1 cellular context compared by ENCODE assay signal in the genomic region with DNA sequence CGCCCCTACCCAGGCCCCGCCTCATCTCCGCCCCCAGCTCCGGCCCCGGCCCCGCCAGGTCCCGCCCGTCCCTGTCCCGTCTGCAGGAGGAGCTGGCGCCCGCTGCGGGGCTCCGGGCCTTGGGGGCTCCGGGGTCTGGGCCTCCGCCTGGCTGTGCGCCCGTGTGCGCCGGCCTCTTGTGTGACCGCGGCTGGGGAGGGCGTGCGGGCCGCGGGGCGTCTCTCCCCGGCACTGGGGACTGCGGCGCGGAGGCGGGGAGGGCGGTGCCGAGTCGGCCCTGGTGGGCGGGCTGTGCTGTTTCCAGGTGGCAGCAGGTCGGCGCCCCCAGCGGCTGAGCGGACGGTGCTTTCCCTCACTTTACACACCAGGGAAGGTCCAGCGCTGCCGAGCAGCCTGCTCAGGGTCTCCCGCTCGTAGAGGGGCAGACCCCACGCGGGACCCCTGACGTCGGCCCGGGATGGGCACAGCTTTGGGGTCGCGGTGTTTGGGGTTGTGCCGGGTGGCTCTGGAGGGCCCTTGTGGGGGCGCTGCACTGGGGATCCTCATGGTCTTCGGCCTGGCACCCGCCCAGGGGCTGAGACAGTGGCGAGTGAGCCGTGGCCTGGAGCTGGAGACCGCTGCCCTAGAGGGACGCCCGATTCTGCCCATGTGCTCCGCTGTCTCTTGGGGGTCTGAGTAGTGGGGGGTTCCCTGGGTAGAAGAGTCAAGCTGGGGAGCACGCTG.
A peak's percentile ranks its signal among the peaks of the same experiment; 100 is the strongest.
TF ChIP-seq lines count a peak whose summit lies in the region.

No MANE protein-coding gene starts in this region.

TF ChIP-seq in GM12878, 131 proteins besides CTCF, POLR2A, EP300 and RAD21 (continued from another document and continues in another):
- TF ChIP-seq ZNF384 (IDR thresholded peaks at IDR 0.05; ENCODE audit: borderline replicate concordance, low read depth, low read length) (no peak), HDGF (IDR thresholded peaks at IDR 0.05) (0 out of 2 replicates have a peak, but pooled peaks have one; percentile 18), ZNF622 (IDR thresholded peaks at IDR 0.05) (no peak), YY1 (IDR thresholded peaks at IDR 0.05; ENCODE audit: low read depth, low read length) (0 out of 2 replicates have a peak, but pooled peaks have one; percentile 5), PAX5 (IDR thresholded peaks at IDR 0.05; ENCODE audit: borderline replicate concordance, low read depth, low read length) (no peak), MXI1 (IDR thresholded peaks at IDR 0.05; ENCODE audit: low read depth, low read length) (peak; percentile 74), HDAC6 (IDR thresholded peaks at IDR 0.05; ENCODE audit: unreplicated experiment) (no peak), TCF7 (IDR thresholded peaks at IDR 0.05; ENCODE audit: borderline replicate concordance) (no peak), NFYA (IDR thresholded peaks at IDR 0.05; ENCODE audit: borderline replicate concordance, low read depth, low read length) (no peak), BHLHE40 (IDR thresholded peaks at IDR 0.05; ENCODE audit: borderline replicate concordance in 1 of 2, low read depth in 2 of 2, low read length in 1 of 2) (peak; percentile 8 to 63; a peak in 2 of 4 replicates), FOXM1 (IDR thresholded peaks at IDR 0.05; ENCODE audit: low read depth, low read length) (no peak), CBX3 (IDR thresholded peaks at IDR 0.05; ENCODE audit: borderline replicate concordance, low read depth) (no peak), CEBPB (IDR thresholded peaks at IDR 0.05; ENCODE audit: borderline replicate concordance in 1 of 2, low read depth in 2 of 2, low read length in 2 of 2) (no peak), CHD1 (IDR thresholded peaks at IDR 0.05; ENCODE audit: low read depth, low read length) (no peak), WRNIP1 (IDR thresholded peaks at IDR 0.05; ENCODE audit: borderline replicate concordance, low read depth, low read length) (no peak), JUND (IDR thresholded peaks at IDR 0.05; ENCODE audit: low read depth, low read length) (no peak), SIX5 (IDR thresholded peaks at IDR 0.05; ENCODE audit: low read depth, low read length, severe bottlenecking) (no peak), NR2C2 (IDR thresholded peaks at IDR 0.05; ENCODE audit: borderline replicate concordance, control insufficient read depth, insufficient read length, low read depth) (no peak), ATF7 (IDR thresholded peaks at IDR 0.05; ENCODE audit: low read depth) (no peak), POLR2AphosphoS5 (IDR thresholded peaks at IDR 0.05; ENCODE audit: low read length) (no peak), HDAC2 (IDR thresholded peaks at IDR 0.05) (no peak), NFIC (IDR thresholded peaks at IDR 0.05; ENCODE audit: low read depth, low read length) (no peak), BACH1 (IDR thresholded peaks at IDR 0.05; ENCODE audit: borderline replicate concordance) (peak; percentile 77; the same call in 1 of the 2 replicates), FOXK2 (IDR thresholded peaks at IDR 0.05) (no peak), BCL11A (IDR thresholded peaks at IDR 0.05; ENCODE audit: low read depth, low read length) (no peak), EED (IDR thresholded peaks at IDR 0.05; ENCODE audit: low read depth) (no peak), POU2F2 (IDR thresholded peaks at IDR 0.05; ENCODE audit: borderline replicate concordance, low read depth, low read length) (no peak), ZNF207 (IDR thresholded peaks at IDR 0.05; ENCODE audit: borderline replicate concordance) (peak; percentile 86), MYC (IDR thresholded peaks at IDR 0.05; ENCODE audit: insufficient read depth, insufficient read length, insufficient replicate concordance, low read length, severe bottlenecking) (no peak), STAT3 (IDR thresholded peaks at IDR 0.05; ENCODE audit: low read depth, low read length) (no peak), NR2C1 (IDR thresholded peaks at IDR 0.05) (no peak), ZNF274 (IDR thresholded peaks at IDR 0.05; ENCODE audit: insufficient read depth, insufficient read length) (no peak), SMAD5 (IDR thresholded peaks at IDR 0.05; ENCODE audit: low read depth) (no peak)
- TF ChIP-seq, protein P1, sequence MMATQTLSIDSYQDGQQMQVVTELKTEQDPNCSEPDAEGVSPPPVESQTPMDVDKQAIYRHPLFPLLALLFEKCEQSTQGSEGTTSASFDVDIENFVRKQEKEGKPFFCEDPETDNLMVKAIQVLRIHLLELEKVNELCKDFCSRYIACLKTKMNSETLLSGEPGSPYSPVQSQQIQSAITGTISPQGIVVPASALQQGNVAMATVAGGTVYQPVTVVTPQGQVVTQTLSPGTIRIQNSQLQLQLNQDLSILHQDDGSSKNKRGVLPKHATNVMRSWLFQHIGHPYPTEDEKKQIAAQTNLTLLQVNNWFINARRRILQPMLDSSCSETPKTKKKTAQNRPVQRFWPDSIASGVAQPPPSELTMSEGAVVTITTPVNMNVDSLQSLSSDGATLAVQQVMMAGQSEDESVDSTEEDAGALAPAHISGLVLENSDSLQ (IDR thresholded peaks at IDR 0.05), result no peak
- TF ChIP-seq, protein P2, sequence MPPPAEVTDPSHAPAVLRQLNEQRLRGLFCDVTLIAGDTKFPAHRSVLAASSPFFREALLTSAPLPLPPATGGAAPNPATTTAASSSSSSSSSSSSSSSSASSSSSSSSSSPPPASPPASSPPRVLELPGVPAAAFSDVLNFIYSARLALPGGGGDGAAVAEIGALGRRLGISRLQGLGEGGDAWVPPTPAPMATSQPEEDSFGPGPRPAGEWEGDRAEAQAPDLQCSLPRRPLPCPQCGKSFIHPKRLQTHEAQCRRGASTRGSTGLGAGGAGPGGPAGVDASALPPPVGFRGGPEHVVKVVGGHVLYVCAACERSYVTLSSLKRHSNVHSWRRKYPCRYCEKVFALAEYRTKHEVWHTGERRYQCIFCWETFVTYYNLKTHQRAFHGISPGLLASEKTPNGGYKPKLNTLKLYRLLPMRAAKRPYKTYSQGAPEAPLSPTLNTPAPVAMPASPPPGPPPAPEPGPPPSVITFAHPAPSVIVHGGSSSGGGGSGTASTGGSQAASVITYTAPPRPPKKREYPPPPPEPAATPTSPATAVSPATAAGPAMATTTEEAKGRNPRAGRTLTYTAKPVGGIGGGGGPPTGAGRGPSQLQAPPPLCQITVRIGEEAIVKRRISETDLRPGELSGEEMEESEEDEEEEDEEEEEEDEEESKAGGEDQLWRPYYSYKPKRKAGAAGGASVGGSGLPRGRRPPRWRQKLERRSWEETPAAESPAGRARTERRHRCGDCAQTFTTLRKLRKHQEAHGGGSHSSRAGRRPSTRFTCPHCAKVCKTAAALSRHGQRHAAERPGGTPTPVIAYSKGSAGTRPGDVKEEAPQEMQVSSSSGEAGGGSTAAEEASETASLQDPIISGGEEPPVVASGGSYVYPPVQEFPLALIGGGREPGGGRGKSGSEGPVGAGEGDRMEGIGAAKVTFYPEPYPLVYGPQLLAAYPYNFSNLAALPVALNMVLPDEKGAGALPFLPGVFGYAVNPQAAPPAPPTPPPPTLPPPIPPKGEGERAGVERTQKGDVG (CRISPR knock-in tag; IDR thresholded peaks at IDR 0.05), result no peak
- TF ChIP-seq, protein P3, sequence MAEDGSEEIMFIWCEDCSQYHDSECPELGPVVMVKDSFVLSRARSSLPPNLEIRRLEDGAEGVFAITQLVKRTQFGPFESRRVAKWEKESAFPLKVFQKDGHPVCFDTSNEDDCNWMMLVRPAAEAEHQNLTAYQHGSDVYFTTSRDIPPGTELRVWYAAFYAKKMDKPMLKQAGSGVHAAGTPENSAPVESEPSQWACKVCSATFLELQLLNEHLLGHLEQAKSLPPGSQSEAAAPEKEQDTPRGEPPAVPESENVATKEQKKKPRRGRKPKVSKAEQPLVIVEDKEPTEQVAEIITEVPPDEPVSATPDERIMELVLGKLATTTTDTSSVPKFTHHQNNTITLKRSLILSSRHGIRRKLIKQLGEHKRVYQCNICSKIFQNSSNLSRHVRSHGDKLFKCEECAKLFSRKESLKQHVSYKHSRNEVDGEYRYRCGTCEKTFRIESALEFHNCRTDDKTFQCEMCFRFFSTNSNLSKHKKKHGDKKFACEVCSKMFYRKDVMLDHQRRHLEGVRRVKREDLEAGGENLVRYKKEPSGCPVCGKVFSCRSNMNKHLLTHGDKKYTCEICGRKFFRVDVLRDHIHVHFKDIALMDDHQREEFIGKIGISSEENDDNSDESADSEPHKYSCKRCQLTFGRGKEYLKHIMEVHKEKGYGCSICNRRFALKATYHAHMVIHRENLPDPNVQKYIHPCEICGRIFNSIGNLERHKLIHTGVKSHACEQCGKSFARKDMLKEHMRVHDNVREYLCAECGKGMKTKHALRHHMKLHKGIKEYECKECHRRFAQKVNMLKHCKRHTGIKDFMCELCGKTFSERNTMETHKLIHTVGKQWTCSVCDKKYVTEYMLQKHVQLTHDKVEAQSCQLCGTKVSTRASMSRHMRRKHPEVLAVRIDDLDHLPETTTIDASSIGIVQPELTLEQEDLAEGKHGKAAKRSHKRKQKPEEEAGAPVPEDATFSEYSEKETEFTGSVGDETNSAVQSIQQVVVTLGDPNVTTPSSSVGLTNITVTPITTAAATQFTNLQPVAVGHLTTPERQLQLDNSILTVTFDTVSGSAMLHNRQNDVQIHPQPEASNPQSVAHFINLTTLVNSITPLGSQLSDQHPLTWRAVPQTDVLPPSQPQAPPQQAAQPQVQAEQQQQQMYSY (CRISPR knock-in tag; IDR thresholded peaks at IDR 0.05), result no peak
- TF ChIP-seq, protein P4, sequence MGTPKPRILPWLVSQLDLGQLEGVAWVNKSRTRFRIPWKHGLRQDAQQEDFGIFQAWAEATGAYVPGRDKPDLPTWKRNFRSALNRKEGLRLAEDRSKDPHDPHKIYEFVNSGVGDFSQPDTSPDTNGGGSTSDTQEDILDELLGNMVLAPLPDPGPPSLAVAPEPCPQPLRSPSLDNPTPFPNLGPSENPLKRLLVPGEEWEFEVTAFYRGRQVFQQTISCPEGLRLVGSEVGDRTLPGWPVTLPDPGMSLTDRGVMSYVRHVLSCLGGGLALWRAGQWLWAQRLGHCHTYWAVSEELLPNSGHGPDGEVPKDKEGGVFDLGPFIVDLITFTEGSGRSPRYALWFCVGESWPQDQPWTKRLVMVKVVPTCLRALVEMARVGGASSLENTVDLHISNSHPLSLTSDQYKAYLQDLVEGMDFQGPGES (IDR thresholded peaks at IDR 0.05), result no peak
- TF ChIP-seq, protein P5, sequence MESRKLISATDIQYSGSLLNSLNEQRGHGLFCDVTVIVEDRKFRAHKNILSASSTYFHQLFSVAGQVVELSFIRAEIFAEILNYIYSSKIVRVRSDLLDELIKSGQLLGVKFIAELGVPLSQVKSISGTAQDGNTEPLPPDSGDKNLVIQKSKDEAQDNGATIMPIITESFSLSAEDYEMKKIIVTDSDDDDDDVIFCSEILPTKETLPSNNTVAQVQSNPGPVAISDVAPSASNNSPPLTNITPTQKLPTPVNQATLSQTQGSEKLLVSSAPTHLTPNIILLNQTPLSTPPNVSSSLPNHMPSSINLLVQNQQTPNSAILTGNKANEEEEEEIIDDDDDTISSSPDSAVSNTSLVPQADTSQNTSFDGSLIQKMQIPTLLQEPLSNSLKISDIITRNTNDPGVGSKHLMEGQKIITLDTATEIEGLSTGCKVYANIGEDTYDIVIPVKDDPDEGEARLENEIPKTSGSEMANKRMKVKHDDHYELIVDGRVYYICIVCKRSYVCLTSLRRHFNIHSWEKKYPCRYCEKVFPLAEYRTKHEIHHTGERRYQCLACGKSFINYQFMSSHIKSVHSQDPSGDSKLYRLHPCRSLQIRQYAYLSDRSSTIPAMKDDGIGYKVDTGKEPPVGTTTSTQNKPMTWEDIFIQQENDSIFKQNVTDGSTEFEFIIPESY (IDR thresholded peaks at IDR 0.05), result no peak
- TF ChIP-seq, protein P6, sequence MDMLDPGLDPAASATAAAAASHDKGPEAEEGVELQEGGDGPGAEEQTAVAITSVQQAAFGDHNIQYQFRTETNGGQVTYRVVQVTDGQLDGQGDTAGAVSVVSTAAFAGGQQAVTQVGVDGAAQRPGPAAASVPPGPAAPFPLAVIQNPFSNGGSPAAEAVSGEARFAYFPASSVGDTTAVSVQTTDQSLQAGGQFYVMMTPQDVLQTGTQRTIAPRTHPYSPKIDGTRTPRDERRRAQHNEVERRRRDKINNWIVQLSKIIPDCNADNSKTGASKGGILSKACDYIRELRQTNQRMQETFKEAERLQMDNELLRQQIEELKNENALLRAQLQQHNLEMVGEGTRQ (IDR thresholded peaks at IDR 0.05; ENCODE audit: borderline replicate concordance, low read depth, low read length), result no peak
- TF ChIP-seq, protein P7, sequence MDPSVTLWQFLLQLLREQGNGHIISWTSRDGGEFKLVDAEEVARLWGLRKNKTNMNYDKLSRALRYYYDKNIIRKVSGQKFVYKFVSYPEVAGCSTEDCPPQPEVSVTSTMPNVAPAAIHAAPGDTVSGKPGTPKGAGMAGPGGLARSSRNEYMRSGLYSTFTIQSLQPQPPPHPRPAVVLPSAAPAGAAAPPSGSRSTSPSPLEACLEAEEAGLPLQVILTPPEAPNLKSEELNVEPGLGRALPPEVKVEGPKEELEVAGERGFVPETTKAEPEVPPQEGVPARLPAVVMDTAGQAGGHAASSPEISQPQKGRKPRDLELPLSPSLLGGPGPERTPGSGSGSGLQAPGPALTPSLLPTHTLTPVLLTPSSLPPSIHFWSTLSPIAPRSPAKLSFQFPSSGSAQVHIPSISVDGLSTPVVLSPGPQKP (IDR thresholded peaks at IDR 0.05; ENCODE audit: low read depth, low read length), result no peak
- TF ChIP-seq, protein P8, sequence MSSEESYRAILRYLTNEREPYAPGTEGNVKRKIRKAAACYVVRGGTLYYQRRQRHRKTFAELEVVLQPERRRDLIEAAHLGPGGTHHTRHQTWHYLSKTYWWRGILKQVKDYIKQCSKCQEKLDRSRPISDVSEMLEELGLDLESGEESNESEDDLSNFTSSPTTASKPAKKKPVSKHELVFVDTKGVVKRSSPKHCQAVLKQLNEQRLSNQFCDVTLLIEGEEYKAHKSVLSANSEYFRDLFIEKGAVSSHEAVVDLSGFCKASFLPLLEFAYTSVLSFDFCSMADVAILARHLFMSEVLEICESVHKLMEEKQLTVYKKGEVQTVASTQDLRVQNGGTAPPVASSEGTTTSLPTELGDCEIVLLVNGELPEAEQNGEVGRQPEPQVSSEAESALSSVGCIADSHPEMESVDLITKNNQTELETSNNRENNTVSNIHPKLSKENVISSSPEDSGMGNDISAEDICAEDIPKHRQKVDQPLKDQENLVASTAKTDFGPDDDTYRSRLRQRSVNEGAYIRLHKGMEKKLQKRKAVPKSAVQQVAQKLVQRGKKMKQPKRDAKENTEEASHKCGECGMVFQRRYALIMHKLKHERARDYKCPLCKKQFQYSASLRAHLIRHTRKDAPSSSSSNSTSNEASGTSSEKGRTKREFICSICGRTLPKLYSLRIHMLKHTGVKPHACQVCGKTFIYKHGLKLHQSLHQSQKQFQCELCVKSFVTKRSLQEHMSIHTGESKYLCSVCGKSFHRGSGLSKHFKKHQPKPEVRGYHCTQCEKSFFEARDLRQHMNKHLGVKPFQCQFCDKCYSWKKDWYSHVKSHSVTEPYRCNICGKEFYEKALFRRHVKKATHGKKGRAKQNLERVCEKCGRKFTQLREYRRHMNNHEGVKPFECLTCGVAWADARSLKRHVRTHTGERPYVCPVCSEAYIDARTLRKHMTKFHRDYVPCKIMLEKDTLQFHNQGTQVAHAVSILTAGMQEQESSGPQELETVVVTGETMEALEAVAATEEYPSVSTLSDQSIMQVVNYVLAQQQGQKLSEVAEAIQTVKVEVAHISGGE (CRISPR knock-in tag; IDR thresholded peaks at IDR 0.05), result no peak
- TF ChIP-seq, protein P9, sequence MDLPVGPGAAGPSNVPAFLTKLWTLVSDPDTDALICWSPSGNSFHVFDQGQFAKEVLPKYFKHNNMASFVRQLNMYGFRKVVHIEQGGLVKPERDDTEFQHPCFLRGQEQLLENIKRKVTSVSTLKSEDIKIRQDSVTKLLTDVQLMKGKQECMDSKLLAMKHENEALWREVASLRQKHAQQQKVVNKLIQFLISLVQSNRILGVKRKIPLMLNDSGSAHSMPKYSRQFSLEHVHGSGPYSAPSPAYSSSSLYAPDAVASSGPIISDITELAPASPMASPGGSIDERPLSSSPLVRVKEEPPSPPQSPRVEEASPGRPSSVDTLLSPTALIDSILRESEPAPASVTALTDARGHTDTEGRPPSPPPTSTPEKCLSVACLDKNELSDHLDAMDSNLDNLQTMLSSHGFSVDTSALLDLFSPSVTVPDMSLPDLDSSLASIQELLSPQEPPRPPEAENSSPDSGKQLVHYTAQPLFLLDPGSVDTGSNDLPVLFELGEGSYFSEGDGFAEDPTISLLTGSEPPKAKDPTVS (IDR thresholded peaks at IDR 0.05; ENCODE audit: low read depth, low read length), result no peak
